In the genomic region with DNA sequence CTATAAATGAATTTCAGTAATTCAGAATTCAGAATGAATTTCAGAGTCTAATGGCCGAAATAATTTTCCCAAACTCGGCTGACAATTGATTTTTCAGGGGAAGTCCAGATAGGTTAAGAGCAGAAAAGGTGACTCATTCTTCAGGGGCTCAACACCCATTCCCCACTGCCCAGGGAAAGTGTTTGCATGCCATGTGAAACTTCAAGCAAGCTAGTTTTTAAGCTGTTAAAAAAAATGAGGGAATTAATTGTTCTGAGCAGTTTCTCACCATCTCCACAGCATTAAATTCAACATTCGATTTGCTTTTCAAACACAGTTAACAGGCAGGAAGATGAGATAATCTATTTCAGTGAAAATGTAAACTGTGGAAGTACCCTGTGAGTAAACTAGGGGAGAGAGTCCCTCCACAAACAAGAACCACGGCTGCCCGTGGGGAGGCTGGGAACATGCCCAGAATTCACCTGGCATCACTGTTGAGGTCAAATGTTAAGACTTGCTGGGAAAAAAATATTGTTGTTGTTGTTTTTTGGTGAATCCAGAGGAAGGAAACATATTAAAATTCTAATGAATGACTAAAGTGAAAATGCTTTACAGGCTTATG, we compare ENCODE assay signal across 24 cellular contexts.
DNase-seq lines count a peak whose midpoint lies in the region; ATAC-seq, FAIRE-seq and TF ChIP-seq lines count a peak whose summit lies in the region.
"Had no signal": no experiment of that assay in that cellular context is flagged by ENCODE, and none has a peak within 500 bp of the region (broad histone marks: within the 10 kb centered on the region; RNA-seq: fewer than 3 reads in every experiment).

No MANE protein-coding gene starts in this region.

- 17% methylated on average over 5 of the region's 5 CpGs for WGBS in A549 (ENCODE audit: missing lambda C conversion rate)
- 26% methylated on average over 5 of the region's 5 CpGs for WGBS in right lobe of liver (ENCODE audit: insufficient coverage, low coverage, low lambda C conversion rate, missing lambda C conversion rate)

- no peaks in the 10 kb centered on the region for H3K9me2 ChIP-seq in GM23338 (ENCODE audit: insufficient read depth)
- H3K9me2 ChIP-seq: SK-N-SH had no signal

- H3K27me3 ChIP-seq in GM23338 (ENCODE audit: insufficient read depth) = no peaks in the 10 kb centered on the region
- no peaks in the 10 kb centered on the region for H3K27me3 ChIP-seq in right lobe of liver
- H3K27me3 ChIP-seq in tibial artery = no peaks in the 10 kb centered on the region
- no peaks in the 10 kb centered on the region for H3K27me3 ChIP-seq in effector memory CD4-positive, alpha-beta T cell (replicated peaks; ENCODE audit: control insufficient read depth, insufficient read depth, low read length, poor library complexity, severe bottlenecking)

- H3K36me3 Mint-ChIP-seq in GM23338 (ENCODE audit: low read depth) = no peaks in the 10 kb centered on the region
- H3K36me3 Mint-ChIP-seq: CD8-positive, alpha-beta memory T cell had no signal

- TF ChIP-seq EP300 in A549 (IDR thresholded peaks at IDR 0.05) = no peak

- TF ChIP-seq POLR2A in A549 (IDR thresholded peaks at IDR 0.05; ENCODE audit: low read length) (no peak), right lobe of liver (IDR thresholded peaks at IDR 0.05) (no peak)

- H3K27ac ChIP-seq in A549 (peak overlapping the region; percentile 66 to 78), GM23338 (ENCODE audit: low read depth) (no peak overlapping the region), right lobe of liver (peak overlapping the region; percentile 0 to 81 (median 63)), tibial artery (no peak overlapping the region)
- H3K27ac ChIP-seq in effector memory CD4-positive, alpha-beta T cell (ENCODE audit: insufficient read depth, low read length, poor library complexity, severe bottlenecking) = no peak overlapping the region
- H3K27ac ChIP-seq: PC-9, RWPE1 had no signal

- H3K79me2 ChIP-seq in GM23338 (replicated peaks; ENCODE audit: insufficient read depth) = no peaks in the 10 kb centered on the region

- H3F3A ChIP-seq in GM23338 (replicated peaks; ENCODE audit: low read depth) = no peaks in the 10 kb centered on the region

- H3K27ac Mint-ChIP-seq in GM23338 = 0 out of 2 replicates have a peak overlapping the region, but pooled peaks have one; percentile 18
- H3K27ac Mint-ChIP-seq: CD8-positive, alpha-beta memory T cell had no signal

- no peaks in the 10 kb centered on the region for H3K9me3 Mint-ChIP-seq in GM23338

- H3K4me3 Mint-ChIP-seq in GM23338 = no peak overlapping the region
- H3K4me3 Mint-ChIP-seq: CD8-positive, alpha-beta memory T cell had no signal

- H3K36me3 ChIP-seq in GM23338 (ENCODE audit: insufficient read depth) = no peaks in the 10 kb centered on the region
- no peaks in the 10 kb centered on the region for H3K36me3 ChIP-seq in right lobe of liver
- H3K36me3 ChIP-seq in tibial artery = no peaks in the 10 kb centered on the region
- no peaks in the 10 kb centered on the region for H3K36me3 ChIP-seq in effector memory CD4-positive, alpha-beta T cell (ENCODE audit: control insufficient read depth, insufficient read depth, low read length)

- H4K20me1 ChIP-seq in GM23338 (replicated peaks; ENCODE audit: insufficient read depth) = no peaks in the 10 kb centered on the region

- no peak for DNase-seq in A549 (ENCODE audit: low read depth in 1 of 2, low spot score in 1 of 2)
- DNase-seq in GM23338 (ENCODE audit: low spot score) = no peak
- peak; percentile 51 for DNase-seq in astrocyte of the hippocampus (ENCODE audit: low read depth, low spot score)
- DNase-seq in right lobe of liver = peak; percentile 63 to 73 (median 67)
- DNase-seq in GM19240 (ENCODE audit: insufficient read length, low spot score) = no peak
- DNase-seq in tibial artery = no peak
- DNase-seq in effector memory CD4-positive, alpha-beta T cell = no peak
- DNase-seq: C1 segment of cervical spinal cord; CD8-positive, alpha-beta memory T cell; H7; MM.1S; NCI-H1048; NCI-H2029 treated with DMSO at 0.1 percent for 48 hours; NCI-H2171; NCI-H345; NCI-H524; NCI-H82; PC-9; SHP77 treated with DMSO at 0.1 percent for 48 hours; SK-N-SH had no signal

- H3K4me3 ChIP-seq in A549 (no peak overlapping the region), GM23338 (no peak overlapping the region), right lobe of liver (no peak overlapping the region), tibial artery (no peak overlapping the region)
- no peak overlapping the region for H3K4me3 ChIP-seq in effector memory CD4-positive, alpha-beta T cell (ENCODE audit: insufficient read depth, low read depth, low read length, poor library complexity, severe bottlenecking)
- H3K4me3 ChIP-seq: K562, PC-9 had no signal

- no peaks in the 10 kb centered on the region for H3K9me3 ChIP-seq in A549
- no peaks in the 10 kb centered on the region for H3K9me3 ChIP-seq in right lobe of liver
- no peaks in the 10 kb centered on the region for H3K9me3 ChIP-seq in tibial artery
- H3K9me3 ChIP-seq in effector memory CD4-positive, alpha-beta T cell (ENCODE audit: control insufficient read depth, low read length) = no peaks in the 10 kb centered on the region
- H3K9me3 ChIP-seq: SK-N-SH had no signal

- H2AFZ ChIP-seq in GM23338 = no peak overlapping the region
- H2AFZ ChIP-seq: PC-9 had no signal

- CTCF ChIA-PET in A549 (lab: Yijun Ruan, JAX) = interaction anchor here (0.7 kb wide), 1 partner anchor 132 kb away, joined by 3 read pairs; no protein-coding TSS in a partner anchor

- no peak for TF ChIP-seq CTCF in A549 (IDR thresholded peaks at IDR 0.05)
- TF ChIP-seq CTCF in GM23338 (conservative IDR thresholded peaks at IDR 0.05; ENCODE audit: low read depth in 2 of 2) = no peak
- no peak for TF ChIP-seq CTCF in right lobe of liver (IDR thresholded peaks at IDR 0.05)
- no peak for TF ChIP-seq CTCF in tibial artery (IDR thresholded peaks at IDR 0.05)

- peaks cover 3% of the 10 kb centered on the region for H3K27me3 Mint-ChIP-seq in GM23338 (ENCODE audit: insufficient read depth, low read depth, poor library complexity)
- H3K27me3 Mint-ChIP-seq: CD8-positive, alpha-beta memory T cell had no signal

- intact Hi-C loops in right lobe of liver (cut with DNase I) = no loop called here
- intact Hi-C loops in tibial artery (cut with DNase I; ENCODE audit: low total_unique reads) = no loop called here

- no peak for ATAC-seq in A549
- ATAC-seq in GM23338 = no peak
- ATAC-seq in right lobe of liver = peak; percentile 80 to 87 (median 82)
- ATAC-seq in GM21529 (IDR thresholded peaks at IDR 0.05; ENCODE audit: unreplicated experiment) = no peak
- ATAC-seq: K562 had no signal

- FAIRE-seq in A549 (lab: Jason Lieb, UNC) = no peak
- FAIRE-seq: GM19239, K562 had no signal

- POLR2A ChIA-PET in A549 (lab: Yijun Ruan, JAX) = no interaction called here

- peak overlapping the region; percentile 47 for H3K4me2 ChIP-seq in A549
- no peak overlapping the region for H3K4me2 ChIP-seq in GM23338
- H3K4me2 ChIP-seq: PC-9, SK-N-SH had no signal

- TF ChIP-seq RAD21 in A549 (conservative IDR thresholded peaks at IDR 0.05 in 1 of 2, IDR thresholded peaks at IDR 0.05 in 1 of 2) = no peak

- no peaks in the 10 kb centered on the region; the same call in 2 of the 3 replicates for H3K4me1 Mint-ChIP-seq in GM23338
- H3K4me1 Mint-ChIP-seq: CD8-positive, alpha-beta memory T cell had no signal

- H3K4me1 ChIP-seq in A549 (peaks cover 37% of the 10 kb centered on the region), GM23338 (ENCODE audit: insufficient read depth) (no peaks in the 10 kb centered on the region), right lobe of liver (peaks cover 0 to 22% (median 3%) of the 10 kb centered on the region in 4 donors), tibial artery (no peaks in the 10 kb centered on the region)
- H3K4me1 ChIP-seq in effector memory CD4-positive, alpha-beta T cell (ENCODE audit: control insufficient read depth, insufficient read depth, low read length, poor library complexity, severe bottlenecking) = no peaks in the 10 kb centered on the region

TF ChIP-seq in A549, 52 proteins besides CTCF, POLR2A, EP300 and RAD21:
- TF ChIP-seq FOSL2 (IDR thresholded peaks at IDR 0.05) (no peak), FOSL2 (CRISPR knock-in tag; IDR thresholded peaks at IDR 0.05) (0 out of 2 replicates have a peak, but pooled peaks have one; percentile 20), RNF2 (IDR thresholded peaks at IDR 0.05; ENCODE audit: borderline replicate concordance, low read depth) (no peak)

TF ChIP-seq in GM23338, 12 proteins besides CTCF, POLR2A, EP300 and RAD21 (continues in another document):
- no peak for TF ChIP-seq ZNF114 (CRISPR knock-in tag; IDR thresholded peaks at IDR 0.05)

Comparison
In these comparisons a context has a peak if more than half of its experiments do, and no peak if none do; other contexts are left out.
1. ATAC-seq: peak in right lobe of liver (4 of 4); none in A549 (0 of 2), GM23338 (single experiment) and GM21529 (single experiment).
2. DNase-seq: peak in astrocyte of the hippocampus (single experiment) and right lobe of liver (3 of 3); none in A549 (0 of 2), GM23338 (single experiment), GM19240 (single experiment), tibial artery (0 of 2) and effector memory CD4-positive, alpha-beta T cell (0 of 3).
3. H3K27ac ChIP-seq: peak in A549 (2 of 2) and right lobe of liver (3 of 3); none in GM23338 (single experiment), tibial artery (0 of 2) and effector memory CD4-positive, alpha-beta T cell (single experiment).